ENCODE assay signal across 25 cellular contexts in genomic region chr13:101545521-101545920, GRCh38.
DNase-seq lines count a peak whose midpoint lies in the region; ATAC-seq and TF ChIP-seq lines count a peak whose summit lies in the region.
"Had no signal": no experiment of that assay in that cellular context is flagged by ENCODE, and none has a peak within 500 bp of the region (broad histone marks: within the 10 kb centered on the region; RNA-seq: fewer than 3 reads in every experiment).

No MANE protein-coding gene starts in this region.

- H3K27ac ChIP-seq in transverse colon = no peak overlapping the region
- H3K27ac ChIP-seq: breast epithelium, dorsolateral prefrontal cortex, epithelial cell of prostate, thyroid gland had no signal

- ATAC-seq in stimulated activated naive CD8-positive, alpha-beta T cell treated with anti-CD3 and anti-CD28 coated beads, Interleukin-15, amount 100 ng/mL, for 72 hours = no peak
- ATAC-seq: activated T-helper 17 cell treated with anti-CD3 and anti-CD28 coated beads, Interleukin-2, amount 50 U/mL, for 72 hours; sciatic nerve; stimulated activated memory B cell treated with anti-CD40 and anti-IgM and Interleukin-4, amounts not matched to agents 10 μg/mL and 1 μg/mL and 100 μg/mL, for 72 hours had no signal

- H3K9me3 ChIP-seq in transverse colon = no peaks in the 10 kb centered on the region
- H3K9me3 ChIP-seq: breast epithelium, thyroid gland had no signal

- no peak for TF ChIP-seq EP300 in transverse colon (IDR thresholded peaks at IDR 0.05; ENCODE audit: low read depth)

- no peaks in the 10 kb centered on the region for H3K4me1 Mint-ChIP-seq in stimulated activated naive CD8-positive, alpha-beta T cell treated with anti-CD3 and anti-CD28 coated beads, Interleukin-15, amount 100 ng/mL, for 72 hours
- H3K4me1 Mint-ChIP-seq: activated naive CD8-positive, alpha-beta T cell treated with anti-CD3 and anti-CD28 coated beads for 36 hours; activated T-helper 17 cell treated with anti-CD3 and anti-CD28 coated beads, Interleukin-2, amount 50 U/mL, for 72 hours; stimulated activated memory B cell treated with anti-CD40 and anti-IgM and Interleukin-4, amounts not matched to agents 10 μg/mL and 1 μg/mL and 100 μg/mL, for 72 hours had no signal

- no peaks in the 10 kb centered on the region for H3K4me1 ChIP-seq in transverse colon
- H3K4me1 ChIP-seq: breast epithelium, thyroid gland had no signal

- H3K27me3 Mint-ChIP-seq in stimulated activated naive CD8-positive, alpha-beta T cell treated with anti-CD3 and anti-CD28 coated beads, Interleukin-15, amount 100 ng/mL, for 72 hours = peaks cover 12% of the 10 kb centered on the region
- H3K27me3 Mint-ChIP-seq: activated T-helper 17 cell treated with anti-CD3 and anti-CD28 coated beads, Interleukin-2, amount 50 U/mL, for 72 hours; stimulated activated memory B cell treated with anti-CD40 and anti-IgM and Interleukin-4, amounts not matched to agents 10 μg/mL and 1 μg/mL and 100 μg/mL, for 72 hours had no signal

- H3K36me3 ChIP-seq in transverse colon = no peaks in the 10 kb centered on the region
- H3K36me3 ChIP-seq: breast epithelium, thyroid gland had no signal

- H3K27ac Mint-ChIP-seq in stimulated activated naive CD8-positive, alpha-beta T cell treated with anti-CD3 and anti-CD28 coated beads, Interleukin-15, amount 100 ng/mL, for 72 hours = no peak overlapping the region
- H3K27ac Mint-ChIP-seq: activated naive CD8-positive, alpha-beta T cell treated with anti-CD3 and anti-CD28 coated beads for 36 hours; activated T-helper 17 cell treated with anti-CD3 and anti-CD28 coated beads, Interleukin-2, amount 50 U/mL, for 72 hours; nephron; stimulated activated memory B cell treated with anti-CD40 and anti-IgM and Interleukin-4, amounts not matched to agents 10 μg/mL and 1 μg/mL and 100 μg/mL, for 72 hours; T-helper 1 cell treated with Interleukin-12 subunit alpha and Interleukin-12 subunit beta and Interleukin-4 antibody, amounts not matched to agents 30 μg/mL and 1 μg/mL, for 36 hours had no signal

- TF ChIP-seq POLR2A in transverse colon (IDR thresholded peaks at IDR 0.05) = no peak

- H3K9me3 Mint-ChIP-seq in stimulated activated naive CD8-positive, alpha-beta T cell treated with anti-CD3 and anti-CD28 coated beads, Interleukin-15, amount 100 ng/mL, for 72 hours = no peaks in the 10 kb centered on the region
- H3K9me3 Mint-ChIP-seq: activated T-helper 17 cell treated with anti-CD3 and anti-CD28 coated beads, Interleukin-2, amount 50 U/mL, for 72 hours; stimulated activated memory B cell treated with anti-CD40 and anti-IgM and Interleukin-4, amounts not matched to agents 10 μg/mL and 1 μg/mL and 100 μg/mL, for 72 hours; T-helper 1 cell treated with Interleukin-12 subunit alpha and Interleukin-12 subunit beta and Interleukin-4 antibody, amounts not matched to agents 30 μg/mL and 1 μg/mL, for 36 hours had no signal

- no peak overlapping the region for H3K4me3 Mint-ChIP-seq in stimulated activated naive CD8-positive, alpha-beta T cell treated with anti-CD3 and anti-CD28 coated beads, Interleukin-15, amount 100 ng/mL, for 72 hours
- H3K4me3 Mint-ChIP-seq: activated naive CD8-positive, alpha-beta T cell treated with anti-CD3 and anti-CD28 coated beads for 36 hours; activated T-helper 17 cell treated with anti-CD3 and anti-CD28 coated beads, Interleukin-2, amount 50 U/mL, for 72 hours; nephron; stimulated activated memory B cell treated with anti-CD40 and anti-IgM and Interleukin-4, amounts not matched to agents 10 μg/mL and 1 μg/mL and 100 μg/mL, for 72 hours; T-helper 1 cell treated with Interleukin-12 subunit alpha and Interleukin-12 subunit beta and Interleukin-4 antibody, amounts not matched to agents 30 μg/mL and 1 μg/mL, for 36 hours had no signal

- peak; percentile 14 for DNase-seq in AG20443 (ENCODE audit: low spot score)
- DNase-seq in M059J (ENCODE audit: low read depth) = peak; percentile 24
- DNase-seq in amniotic epithelial cell (ENCODE audit: low read depth) = peak; percentile 82
- peak; percentile 16 for DNase-seq in globus pallidus (ENCODE audit: low spot score)
- no peak for DNase-seq in NCI-H1092 (lab: John Stamatoyannopoulos, UW)
- DNase-seq in stimulated activated naive CD8-positive, alpha-beta T cell treated with anti-CD3 and anti-CD28 coated beads, Interleukin-15, amount 100 ng/mL, for 72 hours = no peak
- no peak for DNase-seq in cerebellum (ENCODE audit: low spot score)
- no peak for DNase-seq in transverse colon
- DNase-seq: activated CD4-positive, alpha-beta T cell treated with anti-CD3 and anti-CD28 coated beads, Interleukin-2, amount 50 U/mL, for 1 hour; activated naive CD8-positive, alpha-beta T cell treated with anti-CD3 and anti-CD28 coated beads for 36 hours; DND-41; dorsolateral prefrontal cortex; Kasumi-1; mesendoderm; NCI-H2107; NCI-H524 treated with DMSO at 0.1 percent for 48 hours; SHP77 treated with DMSO at 0.1 percent for 48 hours; thyroid gland had no signal

- WGBS in transverse colon (ENCODE audit: low coverage in 1 of 2), 2 donors = 55 to 67% methylated on average over 1 of the region's 1 CpG

- TF ChIP-seq CTCF in transverse colon (IDR thresholded peaks at IDR 0.05) = no peak

- in situ Hi-C loops in transverse colon (cut with MboI; ENCODE audit: low pct_ligation_motif_present in 1 of 4, low pct_unique_long_range_greater_than_20kb in 1 of 4, low sequenced_read_pairs in 3 of 4) = no loop called here

- no peaks in the 10 kb centered on the region for H3K27me3 ChIP-seq in transverse colon
- H3K27me3 ChIP-seq: breast epithelium, dorsolateral prefrontal cortex, thyroid gland had no signal

- intact Hi-C loops in transverse colon (cut with DNase I; ENCODE audit: low total_unique reads) = no loop called here

- H3K4me3 ChIP-seq in transverse colon = no peak overlapping the region
- H3K4me3 ChIP-seq: breast epithelium, dorsolateral prefrontal cortex, thyroid gland had no signal

Comparison
In these comparisons a context has a peak if more than half of its experiments do, and no peak if none do; other contexts are left out.
1. DNase-seq: peak in AG20443 (single experiment), M059J (single experiment), amniotic epithelial cell (single experiment) and globus pallidus (single experiment); none in NCI-H1092 (single experiment), stimulated activated naive CD8-positive, alpha-beta T cell treated with anti-CD3 and anti-CD28 coated beads, Interleukin-15, amount 100 ng/mL, for 72 hours (0 of 2), cerebellum (single experiment) and transverse colon (single experiment).